ENCODE assay signal across 10 cellular contexts in the genomic region with DNA sequence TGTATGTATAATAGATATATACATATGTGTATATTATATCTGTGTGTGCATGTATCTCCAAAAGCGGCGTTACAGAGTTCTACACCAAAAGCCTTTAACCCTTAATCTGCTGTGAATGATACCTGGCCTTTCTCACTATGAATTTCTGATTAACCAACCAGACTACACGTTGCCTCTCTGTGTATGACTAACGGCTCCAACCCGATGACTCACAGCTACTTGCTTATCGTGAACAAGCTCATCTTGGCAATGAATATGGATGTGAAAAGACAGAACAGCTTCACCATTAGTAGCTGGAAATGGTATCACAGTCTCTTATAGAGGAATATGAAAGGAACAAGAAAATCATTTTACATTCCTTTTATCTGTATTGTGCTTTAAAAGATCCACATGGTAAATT. TPM values are rescaled to one million over a fixed set of nuclear protein-coding genes. Genes with fewer than 3 reads are reported as not detected.
DNase-seq lines count a peak whose midpoint lies in the region; ATAC-seq and TF ChIP-seq lines count a peak whose summit lies in the region.
"Had no signal": no experiment of that assay in that cellular context is flagged by ENCODE, and none has a peak within 500 bp of the region (broad histone marks: within the 10 kb centered on the region; RNA-seq: fewer than 3 reads in every experiment).

No MANE protein-coding gene starts in this region.

- 28 to 47% (median 39%) methylated on average over 6 of the region's 6 CpGs for WGBS in stomach, 5 donors

- CTCF ChIA-PET in activated naive CD4-positive, alpha-beta T cell treated with anti-CD3 and anti-CD28 coated beads for 36 hours (lab: Charles Lee), result interaction anchor here (0.6 kb wide), 1 partner anchor 17 kb away, joined by 3 read pairs; no protein-coding TSS in a partner anchor

- H3K4me1 ChIP-seq in stomach, result no peaks in the 10 kb centered on the region
- H3K4me1 ChIP-seq: psoas muscle had no signal

- H3K36me3 ChIP-seq in stomach, result peaks cover 0 to 20% (median 5%) of the 10 kb centered on the region in 4 donors

- H3K27me3 ChIP-seq in stomach, result no peaks in the 10 kb centered on the region

- H3K4me1 Mint-ChIP-seq in HFFc6 (ENCODE audit: low read depth), result peaks cover 18% of the 10 kb centered on the region
- no peaks in the 10 kb centered on the region for H3K4me1 Mint-ChIP-seq in activated naive CD4-positive, alpha-beta T cell treated with anti-CD3 and anti-CD28 coated beads for 36 hours (ENCODE audit: low read depth)

- TF ChIP-seq EP300 in stomach (IDR thresholded peaks at IDR 0.05), result no peak

- ATAC-seq in GM21515 (IDR thresholded peaks at IDR 0.05; ENCODE audit: unreplicated experiment), result no peak
- ATAC-seq: psoas muscle had no signal

- peaks cover 1% of the 10 kb centered on the region for H3K27me3 Mint-ChIP-seq in HFFc6 (ENCODE audit: insufficient read depth)
- H3K27me3 Mint-ChIP-seq in activated naive CD4-positive, alpha-beta T cell treated with anti-CD3 and anti-CD28 coated beads for 36 hours (ENCODE audit: low read depth), result no peaks in the 10 kb centered on the region
- H3K27me3 Mint-ChIP-seq: dendritic cell treated with granulocyte-macrophage colony-stimulating factor and Interleukin-4, amounts not matched to agents 40 ng/mL and 50 ng/mL, for 4 days had no signal

- no peak for TF ChIP-seq CTCF in HFFc6 (IDR thresholded peaks at IDR 0.05)
- TF ChIP-seq CTCF in stomach (IDR thresholded peaks at IDR 0.05), result no peak

- H3K27ac ChIP-seq in stomach, result no peak overlapping the region
- H3K27ac ChIP-seq: psoas muscle had no signal

- H3K4me3 ChIP-seq in stomach, result no peak overlapping the region
- H3K4me3 ChIP-seq: psoas muscle had no signal

- no peaks in the 10 kb centered on the region for H3K9me3 ChIP-seq in stomach
- H3K9me3 ChIP-seq: psoas muscle had no signal

- DNase-seq in HFFc6, result peak; percentile 83
- peak; percentile 8 for DNase-seq in T1000 (lab: John Stamatoyannopoulos, UW)
- peak; percentile 8 for DNase-seq in glomerular visceral epithelial cell (ENCODE audit: extremely low spot score)
- peak; percentile 38 for DNase-seq in stomach
- no peak for DNase-seq in stimulated activated CD4-positive, alpha-beta T cell treated with anti-CD3 and anti-CD28 coated beads, Interleukin-12 subunit alpha, Interleukin-12 subunit beta, amount 100 ng/mL, for 4 hours
- no peak for DNase-seq in activated naive CD4-positive, alpha-beta T cell treated with anti-CD3 and anti-CD28 coated beads for 36 hours
- DNase-seq: NCI-H446, psoas muscle had no signal

- peaks cover 6% of the 10 kb centered on the region; the same call in 1 of the 2 replicates for H3K36me3 Mint-ChIP-seq in HFFc6 (ENCODE audit: low read depth)
- H3K36me3 Mint-ChIP-seq in activated naive CD4-positive, alpha-beta T cell treated with anti-CD3 and anti-CD28 coated beads for 36 hours (ENCODE audit: low read depth), result no peaks in the 10 kb centered on the region

- TF ChIP-seq POLR2A in stomach (IDR thresholded peaks at IDR 0.05), result no peak

- no peaks in the 10 kb centered on the region; the same call in 1 of the 2 replicates for H3K9me3 Mint-ChIP-seq in HFFc6
- peaks cover 6% of the 10 kb centered on the region for H3K9me3 Mint-ChIP-seq in activated naive CD4-positive, alpha-beta T cell treated with anti-CD3 and anti-CD28 coated beads for 36 hours

- no peak overlapping the region for H3K27ac Mint-ChIP-seq in HFFc6
- no peak overlapping the region for H3K27ac Mint-ChIP-seq in activated naive CD4-positive, alpha-beta T cell treated with anti-CD3 and anti-CD28 coated beads for 36 hours
- H3K27ac Mint-ChIP-seq: dendritic cell treated with granulocyte-macrophage colony-stimulating factor and Interleukin-4, amounts not matched to agents 40 ng/mL and 50 ng/mL, for 4 days had no signal

- intact Hi-C loops in stomach (cut with DNase I; ENCODE audit: low total_unique reads), result no loop called here
- intact Hi-C loops in activated naive CD4-positive, alpha-beta T cell treated with anti-CD3 and anti-CD28 coated beads for 36 hours (cut with micrococcal nuclease), result no loop called here

- H3K4me3 Mint-ChIP-seq in HFFc6, result no peak overlapping the region
- H3K4me3 Mint-ChIP-seq in activated naive CD4-positive, alpha-beta T cell treated with anti-CD3 and anti-CD28 coated beads for 36 hours, result no peak overlapping the region
- H3K4me3 Mint-ChIP-seq: dendritic cell treated with granulocyte-macrophage colony-stimulating factor and Interleukin-4, amounts not matched to agents 40 ng/mL and 50 ng/mL, for 4 days had no signal

RNA-seq across cellular contexts. Expression of a gene that starts 23.8 kb away (rescaled TPM):
- total RNA-seq in HFFc6 (2021; fragmentation: NEBNext Ultra II Directional; extraction: Animal tissue kit (Norgen Biotek cat#: 25700)), result 1 to 10 TPM in 1 of 6 experiments, under 1 TPM in 5; 0.43 to 1.3 (median 0.68) TPM
- total RNA-seq in stomach, result 100 to 1,000 TPM in 1 of 5 donors, 10 to 100 TPM in 1, 1 to 10 TPM in 3; 4.7 to 239 (median 9.5) TPM
- polyA plus RNA-seq in stomach, result 1 to 10 TPM; 2.8 to 6.0 (median 4.9) TPM
- total RNA-seq in activated naive CD4-positive, alpha-beta T cell treated with anti-CD3 and anti-CD28 coated beads for 36 hours, result under 1 TPM in 1 of 2 experiments, not detected in 1; 0.12 TPM

Comparison
In these comparisons a context has a peak if more than half of its experiments do, and no peak if none do; other contexts are left out.
1. DNase-seq: peak in HFFc6 (single experiment), T1000 (single experiment), glomerular visceral epithelial cell (single experiment) and stomach (single experiment); none in stimulated activated CD4-positive, alpha-beta T cell treated with anti-CD3 and anti-CD28 coated beads, Interleukin-12 subunit alpha, Interleukin-12 subunit beta, amount 100 ng/mL, for 4 hours (single experiment) and activated naive CD4-positive, alpha-beta T cell treated with anti-CD3 and anti-CD28 coated beads for 36 hours (single experiment).